In the genomic region with DNA sequence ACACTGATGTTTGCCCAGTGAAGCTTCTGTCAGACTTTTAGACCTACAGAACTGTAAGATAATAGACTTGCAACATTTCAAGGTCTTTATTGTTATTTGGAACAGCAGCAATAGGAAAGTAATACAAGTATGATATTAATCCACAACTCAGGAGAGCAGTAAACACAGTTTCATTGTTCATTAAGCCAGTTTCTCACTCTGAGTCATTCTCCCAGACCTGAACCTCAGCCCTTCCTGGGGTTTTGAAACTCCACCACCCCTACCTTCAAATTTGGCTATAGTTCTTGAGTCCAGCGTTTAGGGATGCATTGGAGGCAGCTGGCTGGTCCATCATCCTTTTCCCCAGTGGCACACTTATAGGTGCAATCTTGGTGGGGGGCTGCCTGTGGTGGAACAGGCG, we compare ENCODE assay signal across 21 cellular contexts.
A peak's percentile ranks its signal among the peaks of the same experiment; 100 is the strongest.
DNase-seq lines count a peak whose midpoint lies in the region; ATAC-seq lines count a peak whose summit lies in the region.
"Had no signal": no experiment of that assay in that cellular context is flagged by ENCODE, and none has a peak within 500 bp of the region (broad histone marks: within the 10 kb centered on the region; RNA-seq: fewer than 3 reads in every experiment).

No MANE protein-coding gene starts in this region.

- no peak for DNase-seq in stimulated activated CD4-positive, alpha-beta T cell treated with anti-CD3 and anti-CD28 coated beads, Interleukin-4, amount 100 ng/mL, for 4 hours
- no peak for DNase-seq in ecto neural progenitor cell (ENCODE audit: low spot score)
- DNase-seq: effector CD8-positive, alpha-beta T cell; heart right ventricle; islet precursor cell; NCI-H1436; NCI-H2227 treated with DMSO at 0.1 percent for 48 hours; psoas muscle; thyroid gland had no signal

- H3K9me3 Mint-ChIP-seq in activated T-helper 17 cell treated with anti-CD3 and anti-CD28 coated beads, Interleukin-2, amount 50 U/mL, for 72 hours, result no peaks in the 10 kb centered on the region
- H3K9me3 Mint-ChIP-seq: activated T-helper 1 cell treated with anti-CD3 and anti-CD28 coated beads, Interleukin-12 subunit alpha, Interleukin-12 subunit beta, Interleukin-2, Interleukin-4 antibody, amounts not matched to agents 30 ng/mL and 10 ng/mL and 1 ng/mL, durations not matched to agents 14 hours and 24 hours and 36 hours; natural killer cell treated with Interleukin-12 subunit alpha and Interleukin-12 subunit beta and Interleukin-15 and Interleukin-18, amount 100 ng/mL, for 72 hours; T-helper 1 cell treated with Interleukin-12 subunit alpha and Interleukin-12 subunit beta and Interleukin-4 antibody, amounts not matched to agents 30 μg/mL and 1 μg/mL, for 36 hours; WTC11 had no signal

- ATAC-seq in GM19372 (IDR thresholded peaks at IDR 0.05; ENCODE audit: low read depth, unreplicated experiment) (peak; percentile 51), GM21737 (IDR thresholded peaks at IDR 0.05; ENCODE audit: unreplicated experiment) (peak; percentile 66), HG03095 (IDR thresholded peaks at IDR 0.05; ENCODE audit: unreplicated experiment) (peak; percentile 58), GM21360 (IDR thresholded peaks at IDR 0.05; ENCODE audit: unreplicated experiment) (no peak)
- peak; percentile 37 for ATAC-seq in activated T-helper 17 cell treated with anti-CD3 and anti-CD28 coated beads, Interleukin-2, amount 50 U/mL, for 72 hours (replicated peaks)
- ATAC-seq: heart right ventricle; natural killer cell treated with Interleukin-12 subunit alpha and Interleukin-12 subunit beta and Interleukin-15 and Interleukin-18, amount 100 ng/mL, for 72 hours; psoas muscle; Right ventricle myocardium inferior had no signal

- H3K27ac Mint-ChIP-seq in activated T-helper 17 cell treated with anti-CD3 and anti-CD28 coated beads, Interleukin-2, amount 50 U/mL, for 72 hours, result no peak overlapping the region
- H3K27ac Mint-ChIP-seq: activated T-helper 1 cell treated with anti-CD3 and anti-CD28 coated beads, Interleukin-12 subunit alpha, Interleukin-12 subunit beta, Interleukin-2, Interleukin-4 antibody, amounts not matched to agents 30 ng/mL and 10 ng/mL and 1 ng/mL, durations not matched to agents 14 hours and 24 hours and 36 hours; B cell; memory B cell; natural killer cell treated with Interleukin-12 subunit alpha and Interleukin-12 subunit beta and Interleukin-15 and Interleukin-18, amount 100 ng/mL, for 72 hours; T-helper 1 cell treated with Interleukin-12 subunit alpha and Interleukin-12 subunit beta and Interleukin-4 antibody, amounts not matched to agents 30 μg/mL and 1 μg/mL, for 36 hours; WTC11 had no signal

- no peaks in the 10 kb centered on the region for H3K4me1 Mint-ChIP-seq in activated T-helper 17 cell treated with anti-CD3 and anti-CD28 coated beads, Interleukin-2, amount 50 U/mL, for 72 hours
- H3K4me1 Mint-ChIP-seq: memory B cell had no signal

- peaks cover 39% of the 10 kb centered on the region for H3K27me3 Mint-ChIP-seq in activated T-helper 17 cell treated with anti-CD3 and anti-CD28 coated beads, Interleukin-2, amount 50 U/mL, for 72 hours

- no peaks in the 10 kb centered on the region for H3K36me3 Mint-ChIP-seq in activated T-helper 17 cell treated with anti-CD3 and anti-CD28 coated beads, Interleukin-2, amount 50 U/mL, for 72 hours (ENCODE audit: low read depth)
- H3K36me3 Mint-ChIP-seq: memory B cell; natural killer cell treated with Interleukin-12 subunit alpha and Interleukin-12 subunit beta and Interleukin-15 and Interleukin-18, amount 100 ng/mL, for 72 hours; WTC11 had no signal

- H3K4me3 Mint-ChIP-seq in activated T-helper 17 cell treated with anti-CD3 and anti-CD28 coated beads, Interleukin-2, amount 50 U/mL, for 72 hours, result no peak overlapping the region
- H3K4me3 Mint-ChIP-seq: activated T-helper 1 cell treated with anti-CD3 and anti-CD28 coated beads, Interleukin-12 subunit alpha, Interleukin-12 subunit beta, Interleukin-2, Interleukin-4 antibody, amounts not matched to agents 30 ng/mL and 10 ng/mL and 1 ng/mL, durations not matched to agents 14 hours and 24 hours and 36 hours; B cell; memory B cell; natural killer cell treated with Interleukin-12 subunit alpha and Interleukin-12 subunit beta and Interleukin-15 and Interleukin-18, amount 100 ng/mL, for 72 hours; T-helper 1 cell treated with Interleukin-12 subunit alpha and Interleukin-12 subunit beta and Interleukin-4 antibody, amounts not matched to agents 30 μg/mL and 1 μg/mL, for 36 hours; WTC11 had no signal
